ENCODE assay signal across 30 cellular contexts in genomic region chr15:57582080-57582479, GRCh38. TPM values are rescaled to one million over a fixed set of nuclear protein-coding genes. Genes with fewer than 3 reads are reported as not detected.
"Had no signal": no experiment of that assay in that cellular context is flagged by ENCODE, and none has a peak within 500 bp of the region (broad histone marks: within the 10 kb centered on the region; RNA-seq: fewer than 3 reads in every experiment).

No MANE protein-coding gene starts in this region.

- H3K4me1 ChIP-seq: esophagus squamous epithelium, thyroid gland had no signal

- H3K36me3 ChIP-seq: esophagus squamous epithelium, heart right ventricle, ovary, right lobe of liver, stomach, thyroid gland had no signal

- H3K27ac Mint-ChIP-seq: immature natural killer cell, memory B cell, natural killer cell, type B pancreatic cell had no signal

- H3K4me1 Mint-ChIP-seq: immature natural killer cell, natural killer cell had no signal

- H3K27ac ChIP-seq: esophagus squamous epithelium, heart right ventricle, ovary, right lobe of liver, thyroid gland had no signal

- H3K4me3 Mint-ChIP-seq: immature natural killer cell, memory B cell, natural killer cell, type B pancreatic cell had no signal

- H3K4me3 ChIP-seq: esophagus squamous epithelium, heart right ventricle, lung, ovary, right lobe of liver, smooth muscle cell, stomach, thyroid gland had no signal

- H3K27me3 ChIP-seq: heart right ventricle, ovary, right lobe of liver, thyroid gland had no signal

- ATAC-seq: heart right ventricle, left lobe of liver, natural killer cell, right lobe of liver had no signal

- DNase-seq: dermis blood vessel endothelial cell; effector memory CD4-positive, alpha-beta T cell; esophagus squamous epithelium; foreskin melanocyte; glutamatergic neuron; heart right ventricle; hypothalamus; immature natural killer cell; natural killer cell; occipital lobe; ovary; posterior cingulate gyrus; retina; right lobe of liver; stimulated activated CD4-positive, alpha-beta T cell treated with anti-CD3 and anti-CD28 coated beads, Interleukin-12 subunit alpha, Interleukin-12 subunit beta, amount 100 ng/mL, for 4 hours; stimulated activated CD4-positive, alpha-beta T cell treated with anti-CD3 and anti-CD28 coated beads, Interleukin-1b, Interleukin-23, amount 100 ng/mL, for 48 hours; stimulated activated CD4-positive, alpha-beta T cell treated with anti-CD3 and anti-CD28 coated beads, Interleukin-4, amount 100 ng/mL, for 1 hour; stimulated activated CD8-positive, alpha-beta memory T cell treated with anti-CD3 and anti-CD28 coated beads, Interleukin-4, amount 100 ng/mL, for 48 hours; stimulated activated naive CD4-positive, alpha-beta T cell treated with Interleukin-2 at 50 U/mL for 16 hours; stomach; thyroid gland had no signal

- FAIRE-seq: colon, endothelial cell of umbilical vein, keratinocyte had no signal

- H3K36me3 Mint-ChIP-seq: type B pancreatic cell had no signal

- H3K9me3 ChIP-seq: right lobe of liver, thyroid gland had no signal

RNA-seq across cellular contexts. Expression of gene MYZAP, which starts 9.6 kb away (rescaled TPM):
- total RNA-seq: natural killer cell had no signal
- polyA plus RNA-seq: neural cell had no signal
